1 cellular context compared by ENCODE assay signal in genomic region chr11:31233425-31233824, GRCh38.
TF ChIP-seq lines count a peak whose summit lies in the region.

No MANE protein-coding gene starts in this region.

TF ChIP-seq in WTC11, 78 proteins besides CTCF, POLR2A, EP300 and RAD21 (continued from another document):
- TF ChIP-seq USF2 (CRISPR knock-in tag; IDR thresholded peaks at IDR 0.05) (no peak), JAZF1 (CRISPR knock-in tag; IDR thresholded peaks at IDR 0.05) (no peak), NFATC4 (CRISPR knock-in tag; IDR thresholded peaks at IDR 0.05) (no peak)
